36 cellular contexts compared by ENCODE assay signal in genomic region chr17:48347203-48347602, GRCh38.
"Had no signal": no experiment of that assay in that cellular context is flagged by ENCODE, and none has a peak within 500 bp of the region (broad histone marks: within the 10 kb centered on the region; RNA-seq: fewer than 3 reads in every experiment).

No MANE protein-coding gene starts in this region.

- H3K9me3 Mint-ChIP-seq: activated CD4-positive, alpha-beta memory T cell treated with anti-CD3 and anti-CD28 coated beads, Interleukin-2, amount 10 ng/mL, durations not matched to agents 7 days and 5 days; activated CD4-positive, alpha-beta T cell treated with anti-CD3 and anti-CD28 coated beads, Interleukin-2, amount 10 ng/mL, durations not matched to agents 7 days and 5 days; activated naive CD4-positive, alpha-beta T cell treated with anti-CD3 and anti-CD28 coated beads, Interleukin-2, amount 10 ng/mL, durations not matched to agents 7 days and 5 days; activated naive CD4-positive, alpha-beta T cell treated with anti-CD3 and anti-CD28 coated beads, Interleukin-2, amount 50 U/mL, for 24 hours; activated T-cell treated with anti-CD3 and anti-CD28 coated beads, Interleukin-2, amount 50 U/mL, for 24 hours; activated T-helper 2 cell treated with anti-CD3 and anti-CD28 coated beads, Interferon-gamma antibody, Interleukin-2, Interleukin-4, amounts not matched to agents 10 μg/mL and 5 μg/mL and 100 μg/mL, durations not matched to agents 14 hours and 24 hours and 36 hours; T-helper 1 cell treated with Interleukin-12 subunit alpha and Interleukin-12 subunit beta and Interleukin-4 antibody, amounts not matched to agents 30 μg/mL and 1 μg/mL, for 36 hours; T-helper 2 cell treated with Interferon-gamma antibody and Interleukin-4, amounts not matched to agents 5 μg/mL and 100 μg/mL, for 36 hours; WTC11 had no signal

- FAIRE-seq: astrocyte had no signal

- DNase-seq: activated CD4-positive, alpha-beta memory T cell treated with anti-CD3 and anti-CD28 coated beads, Interleukin-2, amount 10 ng/mL, durations not matched to agents 7 days and 5 days; activated CD4-positive, alpha-beta T cell treated with anti-CD3 and anti-CD28 coated beads for 1 hour; activated CD4-positive, alpha-beta T cell treated with anti-CD3 and anti-CD28 coated beads for 36 hours; activated CD4-positive, alpha-beta T cell treated with anti-CD3 and anti-CD28 coated beads for 48 hours; activated CD4-positive, alpha-beta T cell treated with anti-CD3 and anti-CD28 coated beads, Interleukin-2, amount 10 ng/mL, durations not matched to agents 7 days and 5 days; activated CD4-positive, alpha-beta T cell treated with anti-CD3 and anti-CD28 coated beads, Interleukin-2, amount 50 U/mL, for 48 hours; activated CD4-positive, CD25-positive, alpha-beta regulatory T cell; activated CD8-positive, alpha-beta memory T cell treated with anti-CD3 and anti-CD28 coated beads for 24 hours; activated CD8-positive, alpha-beta memory T cell treated with anti-CD3 and anti-CD28 coated beads, Interleukin-2, amount 10 ng/mL, durations not matched to agents 7 days and 5 days; activated CD8-positive, alpha-beta memory T cell treated with anti-CD3 and anti-CD28 coated beads, Interleukin-2, amount 50 U/mL, for 48 hours; activated CD8-positive, alpha-beta T cell treated with anti-CD3 and anti-CD28 coated beads, Interleukin-2, amount 10 ng/mL, durations not matched to agents 7 days and 5 days; activated effector memory CD4-positive, alpha-beta T cell treated with Interleukin-2 at 50 U/mL for 16 hours; activated gamma-delta T cell; activated naive CD4-positive, alpha-beta T cell treated with anti-CD3 and anti-CD28 coated beads, Interleukin-2, amount 10 ng/mL, durations not matched to agents 7 days and 5 days; activated naive CD4-positive, alpha-beta T cell treated with Interleukin-2 at 50 U/mL for 16 hours; activated naive CD8-positive, alpha-beta T cell treated with anti-CD3 and anti-CD28 coated beads for 36 hours; activated T-cell treated with anti-CD3 and anti-CD28 coated beads, Interleukin-2, amount 50 U/mL, for 24 hours; activated T-cell treated with anti-CD3 and anti-CD28 coated beads, Interleukin-2, amount 50 U/mL, for 48 hours; adrenal gland; amniotic stem cell; aorta; body of pancreas; brain microvascular endothelial cell; central memory CD4-positive, alpha-beta T cell; T-helper 1 cell; T-helper 2 cell; T-helper 9 cell; WERI-Rb-1 had no signal

- H3K9me3 ChIP-seq: adrenal gland, body of pancreas, breast epithelium had no signal

- H3K4me3 ChIP-seq: adrenal gland, body of pancreas, breast epithelium had no signal

- H3K27ac Mint-ChIP-seq: activated CD4-positive, alpha-beta memory T cell treated with anti-CD3 and anti-CD28 coated beads, Interleukin-2, amount 10 ng/mL, durations not matched to agents 7 days and 5 days; activated CD4-positive, alpha-beta T cell treated with anti-CD3 and anti-CD28 coated beads for 36 hours; activated CD4-positive, alpha-beta T cell treated with anti-CD3 and anti-CD28 coated beads, Interleukin-2, amount 10 ng/mL, durations not matched to agents 7 days and 5 days; activated CD8-positive, alpha-beta memory T cell treated with anti-CD3 and anti-CD28 coated beads, Interleukin-2, amount 10 ng/mL, durations not matched to agents 7 days and 5 days; activated CD8-positive, alpha-beta T cell treated with anti-CD3 and anti-CD28 coated beads, Interleukin-2, amount 10 ng/mL, durations not matched to agents 7 days and 5 days; activated naive CD4-positive, alpha-beta T cell treated with anti-CD3 and anti-CD28 coated beads, Interleukin-2, amount 10 ng/mL, durations not matched to agents 7 days and 5 days; activated naive CD4-positive, alpha-beta T cell treated with anti-CD3 and anti-CD28 coated beads, Interleukin-2, amount 50 U/mL, for 24 hours; activated naive CD8-positive, alpha-beta T cell treated with anti-CD3 and anti-CD28 coated beads for 36 hours; activated T-cell treated with anti-CD3 and anti-CD28 coated beads, Interleukin-2, amount 50 U/mL, for 24 hours; activated T-helper 2 cell treated with anti-CD3 and anti-CD28 coated beads, Interferon-gamma antibody, Interleukin-2, Interleukin-4, amounts not matched to agents 10 μg/mL and 5 μg/mL and 100 μg/mL, durations not matched to agents 14 hours and 24 hours and 36 hours; T-helper 1 cell treated with Interleukin-12 subunit alpha and Interleukin-12 subunit beta and Interleukin-4 antibody, amounts not matched to agents 30 μg/mL and 1 μg/mL, for 36 hours; T-helper 2 cell treated with Interferon-gamma antibody and Interleukin-4, amounts not matched to agents 5 μg/mL and 100 μg/mL, for 36 hours; WTC11 had no signal

- H3K36me3 ChIP-seq: adrenal gland, brain microvascular endothelial cell, breast epithelium, WERI-Rb-1 had no signal

- H3K4me1 ChIP-seq: adrenal gland, body of pancreas, breast epithelium had no signal

- H3K27me3 ChIP-seq: adrenal gland, body of pancreas had no signal

- H3K27ac ChIP-seq: adrenal gland, body of pancreas, brain microvascular endothelial cell, breast epithelium, WERI-Rb-1 had no signal

- ATAC-seq: activated CD4-positive, alpha-beta T cell treated with anti-CD3 and anti-CD28 coated beads for 36 hours; activated CD4-positive, CD25-positive, alpha-beta regulatory T cell treated with anti-CD3 and anti-CD28 coated beads, Interleukin-2, amount 50 U/mL, for 24 hours; activated CD8-positive, alpha-beta memory T cell treated with anti-CD3 and anti-CD28 coated beads, Interleukin-2, amount 10 ng/mL, durations not matched to agents 7 days and 5 days; activated CD8-positive, alpha-beta T cell treated with anti-CD3 and anti-CD28 coated beads, Interleukin-2, amount 10 ng/mL, durations not matched to agents 7 days and 5 days; body of pancreas; WTC11 had no signal

- H3K36me3 Mint-ChIP-seq: WTC11 had no signal
